ENCODE assay signal across 24 cellular contexts in the genomic region with DNA sequence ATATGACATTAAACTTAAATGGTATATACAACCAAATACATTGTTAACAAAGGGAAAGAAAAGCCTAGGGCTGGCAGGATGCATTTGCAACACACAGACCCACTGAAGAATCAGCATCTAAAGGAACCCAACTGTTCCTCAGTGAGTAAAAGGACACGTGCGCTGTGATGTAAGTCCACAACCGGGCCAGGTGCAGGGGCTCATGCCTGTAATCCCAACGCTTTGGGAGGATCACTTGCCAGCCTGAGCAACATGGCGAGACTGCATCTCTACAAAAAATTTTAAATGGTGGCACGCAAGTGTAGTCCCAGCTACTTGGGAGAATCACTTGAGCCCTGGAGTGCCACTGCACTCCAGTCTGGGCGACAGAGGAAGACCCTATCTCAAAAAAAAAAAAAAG.
"Had no signal": no experiment of that assay in that cellular context is flagged by ENCODE, and none has a peak within 500 bp of the region (broad histone marks: within the 10 kb centered on the region; RNA-seq: fewer than 3 reads in every experiment).

No MANE protein-coding gene starts in this region.

- H3K27ac Mint-ChIP-seq: activated CD4-positive, alpha-beta memory T cell treated with anti-CD3 and anti-CD28 coated beads, Interleukin-2, amount 10 ng/mL, durations not matched to agents 7 days and 5 days; activated CD4-positive, alpha-beta T cell treated with anti-CD3 and anti-CD28 coated beads, Interleukin-2, amount 10 ng/mL, durations not matched to agents 7 days and 5 days; activated naive CD4-positive, alpha-beta T cell treated with anti-CD3 and anti-CD28 coated beads, Interleukin-2, amount 50 U/mL, for 24 hours; activated T-helper 2 cell treated with anti-CD3 and anti-CD28 coated beads, Interferon-gamma antibody, Interleukin-2, Interleukin-4, amounts not matched to agents 10 μg/mL and 5 μg/mL and 100 μg/mL, durations not matched to agents 14 hours and 24 hours and 36 hours; nephron progenitor cell; stimulated activated naive B cell treated with anti-CD40 and anti-IgM and Interleukin-4, amounts not matched to agents 10 μg/mL and 1 μg/mL and 100 μg/mL, for 72 hours had no signal

- H3K4me3 ChIP-seq: esophagus squamous epithelium, psoas muscle, smooth muscle cell, stomach, suprapubic skin, tibial nerve had no signal

- H3K4me2 ChIP-seq: smooth muscle cell had no signal

- H3K36me3 Mint-ChIP-seq: activated naive CD4-positive, alpha-beta T cell treated with anti-CD3 and anti-CD28 coated beads, Interleukin-2, amount 50 U/mL, for 24 hours; stimulated activated naive B cell treated with anti-CD40 and anti-IgM and Interleukin-4, amounts not matched to agents 10 μg/mL and 1 μg/mL and 100 μg/mL, for 72 hours had no signal

- H3K27me3 ChIP-seq: esophagus squamous epithelium, stomach, suprapubic skin, tibial nerve had no signal

- H3K4me3 Mint-ChIP-seq: activated CD4-positive, alpha-beta memory T cell treated with anti-CD3 and anti-CD28 coated beads, Interleukin-2, amount 10 ng/mL, durations not matched to agents 7 days and 5 days; activated CD4-positive, alpha-beta T cell treated with anti-CD3 and anti-CD28 coated beads, Interleukin-2, amount 10 ng/mL, durations not matched to agents 7 days and 5 days; nephron progenitor cell; stimulated activated naive B cell treated with anti-CD40 and anti-IgM and Interleukin-4, amounts not matched to agents 10 μg/mL and 1 μg/mL and 100 μg/mL, for 72 hours had no signal

- DNase-seq: activated CD4-positive, alpha-beta memory T cell treated with anti-CD3 and anti-CD28 coated beads, Interleukin-2, amount 10 ng/mL, durations not matched to agents 7 days and 5 days; activated CD4-positive, alpha-beta T cell treated with anti-CD3 and anti-CD28 coated beads, Interleukin-2, amount 10 ng/mL, durations not matched to agents 7 days and 5 days; activated CD4-positive, CD25-positive, alpha-beta regulatory T cell treated with anti-CD3 and anti-CD28 coated beads, Interleukin-2, amount 50 U/mL, for 72 hours; activated T-cell treated with anti-CD3 and anti-CD28 coated beads, Interleukin-2, amount 50 U/mL, for 48 hours; dermis blood vessel endothelial cell; effector CD4-positive, alpha-beta T cell; esophagus squamous epithelium; foreskin melanocyte; glutamatergic neuron; left colon; mammary epithelial cell; nephron progenitor cell; occipital lobe; psoas muscle; stimulated activated CD4-positive, alpha-beta T cell treated with anti-CD3 and anti-CD28 coated beads, Interleukin-1b, Interleukin-23, amount 100 ng/mL, for 48 hours; stimulated activated naive B cell treated with anti-CD40 and anti-IgM and Interleukin-4, amounts not matched to agents 10 μg/mL and 1 μg/mL and 100 μg/mL, for 72 hours; stomach; T-helper 1 cell had no signal

- H3K9me3 ChIP-seq: esophagus squamous epithelium, psoas muscle, stomach, suprapubic skin, tibial nerve had no signal

- H3K27ac ChIP-seq: esophagus squamous epithelium, parathyroid adenoma, psoas muscle, stomach, suprapubic skin, tibial nerve had no signal

- H3K36me3 ChIP-seq: esophagus squamous epithelium, stomach, suprapubic skin, tibial nerve had no signal

- H3K9me3 Mint-ChIP-seq: activated CD4-positive, alpha-beta memory T cell treated with anti-CD3 and anti-CD28 coated beads, Interleukin-2, amount 10 ng/mL, durations not matched to agents 7 days and 5 days; activated CD4-positive, alpha-beta T cell treated with anti-CD3 and anti-CD28 coated beads, Interleukin-2, amount 10 ng/mL, durations not matched to agents 7 days and 5 days; activated naive CD4-positive, alpha-beta T cell treated with anti-CD3 and anti-CD28 coated beads, Interleukin-2, amount 50 U/mL, for 24 hours; activated T-helper 2 cell treated with anti-CD3 and anti-CD28 coated beads, Interferon-gamma antibody, Interleukin-2, Interleukin-4, amounts not matched to agents 10 μg/mL and 5 μg/mL and 100 μg/mL, durations not matched to agents 14 hours and 24 hours and 36 hours; nephron progenitor cell; stimulated activated naive B cell treated with anti-CD40 and anti-IgM and Interleukin-4, amounts not matched to agents 10 μg/mL and 1 μg/mL and 100 μg/mL, for 72 hours had no signal

- H2AFZ ChIP-seq: parathyroid adenoma had no signal

- H3K27me3 Mint-ChIP-seq: activated naive CD4-positive, alpha-beta T cell treated with anti-CD3 and anti-CD28 coated beads, Interleukin-2, amount 50 U/mL, for 24 hours; stimulated activated naive B cell treated with anti-CD40 and anti-IgM and Interleukin-4, amounts not matched to agents 10 μg/mL and 1 μg/mL and 100 μg/mL, for 72 hours had no signal

- H3K9ac ChIP-seq: parathyroid adenoma had no signal
